ENCODE assay signal across 10 cellular contexts in the genomic region with DNA sequence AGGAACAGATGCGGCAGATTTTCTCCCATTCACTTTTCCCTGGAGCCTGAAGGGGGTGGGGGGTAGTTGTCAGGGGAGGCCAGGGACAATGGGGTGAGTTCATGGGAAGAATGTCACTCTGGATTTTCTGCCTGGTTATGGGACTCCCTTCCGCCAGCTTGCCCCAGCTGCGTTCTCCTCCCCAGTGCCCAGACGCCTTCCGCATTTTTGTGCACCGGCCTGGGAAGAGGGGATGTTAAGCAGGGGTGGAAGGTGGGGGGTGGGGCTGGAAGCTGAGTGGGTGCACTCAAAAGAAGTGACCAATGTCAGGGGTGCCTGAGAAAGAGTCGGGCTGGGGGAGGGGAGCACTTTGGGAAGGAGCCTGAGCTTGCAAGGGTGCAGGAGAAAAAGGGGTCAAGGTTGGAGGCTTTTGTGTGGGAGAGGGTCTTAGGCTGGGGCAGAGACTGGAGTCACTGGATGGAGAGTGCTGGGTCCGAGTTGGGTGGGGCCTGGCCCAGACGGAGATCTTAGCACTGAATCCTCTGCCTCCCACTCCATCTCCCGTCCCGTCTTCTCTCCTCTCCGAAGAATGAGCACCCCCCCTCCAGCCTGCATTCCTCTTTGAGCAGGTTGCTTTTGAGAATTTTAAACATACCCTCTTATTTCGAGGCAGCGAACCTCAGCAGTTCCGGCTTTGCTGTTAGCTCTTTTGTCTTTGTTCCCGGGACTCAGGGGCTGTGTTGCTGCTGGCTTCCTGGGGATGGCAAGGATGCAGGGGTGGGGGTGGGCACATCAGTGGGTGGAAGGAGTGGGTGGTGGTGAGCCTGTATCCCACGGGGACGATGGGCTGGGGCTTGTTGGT. TPM values are rescaled to one million over a fixed set of nuclear protein-coding genes. Genes with fewer than 3 reads are reported as not detected.
DNase-seq lines count a peak whose midpoint lies in the region; ATAC-seq and TF ChIP-seq lines count a peak whose summit lies in the region.
"Had no signal": no experiment of that assay in that cellular context is flagged by ENCODE, and none has a peak within 500 bp of the region (broad histone marks: within the 10 kb centered on the region; RNA-seq: fewer than 3 reads in every experiment).

No MANE protein-coding gene starts in this region.

- H3K36me3 ChIP-seq in heart left ventricle (peaks cover 0 to 9% (median 0%) of the 10 kb centered on the region in 9 donors), muscle layer of duodenum (ENCODE audit: control insufficient read depth in 1 of 2, insufficient read depth in 2 of 2, low read length in 2 of 2) (no peaks in the 10 kb centered on the region), aorta (ENCODE audit: control insufficient read depth in 1 of 2, insufficient read depth in 2 of 2, low read length in 1 of 2) (no peaks in the 10 kb centered on the region)

- DNase-seq in heart left ventricle (peak in 3 of 5 donors; percentile 32 to 36 (median 32)), Right ventricle myocardium inferior (ENCODE audit: missing footprints) (no peak), chondrocyte (ENCODE audit: low spot score) (peak; percentile 79), aorta (peak; percentile 66 to 81), G401 (ENCODE audit: low spot score) (no peak), SK-N-DZ (ENCODE audit: low spot score) (no peak)
- no peak for DNase-seq in stimulated activated CD4-positive, alpha-beta T cell treated with anti-CD3 and anti-CD28 coated beads, Interleukin-12 subunit alpha, Interleukin-12 subunit beta, amount 100 ng/mL, for 4 hours
- DNase-seq: AML-193 had no signal

- peak overlapping the region; percentile 100 for H3K4me3 Mint-ChIP-seq in chondrocyte (ENCODE audit: unreplicated experiment)
- H3K4me3 Mint-ChIP-seq: memory B cell had no signal

- H3K4me3 ChIP-seq in heart left ventricle: peak overlapping the region in 9 of 12 donors; percentile 15 to 88 (median 67)
- H3K4me3 ChIP-seq in muscle layer of duodenum (ENCODE audit: low read depth in 1 of 2, low read length in 2 of 2): peak overlapping the region; percentile 65 to 70
- peak overlapping the region; percentile 96 to 99 for H3K4me3 ChIP-seq in aorta (ENCODE audit: low read length in 2 of 2)

- intact Hi-C loops in heart left ventricle (cut with DNase I): loop anchor here in 1 of 10 donors (5.0 kb wide), 1 partner anchor 104 kb away; no protein-coding TSS in a partner anchor
- intact Hi-C loops in Right ventricle myocardium inferior (cut with DNase I): loop anchor here (10.0 kb wide), 1 partner anchor 61 kb away; no protein-coding TSS in a partner anchor
- intact Hi-C loops in aorta (cut with DNase I): loop anchor here (2.0 to 5.0 kb wide), 3 partner anchors 63 to 104 kb away; no protein-coding TSS in a partner anchor

- WGBS in heart left ventricle, 4 donors: 54 to 63% (median 59%) methylated on average over 18 of the region's 18 CpGs
- 7 to 8% methylated on average over 18 of the region's 18 CpGs for WGBS in aorta, 2 donors

- no peak for TF ChIP-seq POLR2A in heart left ventricle (IDR thresholded peaks at IDR 0.05)

- in situ Hi-C loops in G401 (cut with HindIII; ENCODE audit: low sequenced_read_pairs): no loop called here

- peak in 2 of 4 donors; percentile 25 to 45 for ATAC-seq in heart left ventricle
- no peak for ATAC-seq in Right ventricle myocardium inferior
- no peak for ATAC-seq in aorta (ENCODE audit: low FRiP score)

- no peaks in the 10 kb centered on the region for H3K9me3 Mint-ChIP-seq in chondrocyte (ENCODE audit: low read depth)
- H3K9me3 Mint-ChIP-seq: memory B cell had no signal

- peaks cover 0 to 28% (median 0%) of the 10 kb centered on the region in 9 donors for H3K27me3 ChIP-seq in heart left ventricle
- peaks cover 5% of the 10 kb centered on the region for H3K27me3 ChIP-seq in muscle layer of duodenum (ENCODE audit: low read depth, low read length)
- H3K27me3 ChIP-seq in aorta (ENCODE audit: control insufficient read depth in 1 of 2, insufficient read depth in 2 of 2, low read length in 1 of 2): no peaks in the 10 kb centered on the region

- TF ChIP-seq CTCF in heart left ventricle (IDR thresholded peaks at IDR 0.05) (no peak), chondrocyte (IDR thresholded peaks at IDR 0.05) (no peak)

- H3K4me1 Mint-ChIP-seq in chondrocyte (ENCODE audit: low read depth): peaks cover 62% of the 10 kb centered on the region

- peaks cover 26% of the 10 kb centered on the region for H3K36me3 Mint-ChIP-seq in chondrocyte (ENCODE audit: low read depth)

- H3K4me1 ChIP-seq in heart left ventricle: peaks cover 0 to 58% (median 27%) of the 10 kb centered on the region in 12 donors
- H3K4me1 ChIP-seq in muscle layer of duodenum (ENCODE audit: control insufficient read depth in 1 of 2, insufficient read depth in 2 of 2, low read length in 2 of 2): peaks cover 0 to 23% of the 10 kb centered on the region in 2 donors
- H3K4me1 ChIP-seq in aorta (ENCODE audit: control insufficient read depth in 1 of 2, insufficient read depth in 2 of 2, low read length in 2 of 2): no peaks in the 10 kb centered on the region

- H3K9me3 ChIP-seq in heart left ventricle: no peaks in the 10 kb centered on the region
- no peaks in the 10 kb centered on the region for H3K9me3 ChIP-seq in muscle layer of duodenum (ENCODE audit: control insufficient read depth in 1 of 2, low read length in 2 of 2)
- no peaks in the 10 kb centered on the region for H3K9me3 ChIP-seq in aorta (ENCODE audit: control insufficient read depth, low read length)

- H3K27ac ChIP-seq in heart left ventricle: peak overlapping the region in 8 of 12 donors; percentile 3 to 66 (median 49)
- peak overlapping the region; percentile 76 for H3K27ac ChIP-seq in muscle layer of duodenum (ENCODE audit: low read length)
- H3K27ac ChIP-seq in aorta (ENCODE audit: low read depth in 1 of 2, low read length in 2 of 2): peak overlapping the region; percentile 85 to 93

- H3K27me3 Mint-ChIP-seq in chondrocyte (ENCODE audit: low read depth): no peaks in the 10 kb centered on the region

- H3K27ac Mint-ChIP-seq in chondrocyte (ENCODE audit: unreplicated experiment): peak overlapping the region; percentile 96
- H3K27ac Mint-ChIP-seq: memory B cell had no signal

RNA-seq across cellular contexts. Expression of gene IGFBP2, which starts 2.7 kb away (rescaled TPM):
- total RNA-seq in heart left ventricle: 100 to 1,000 TPM in 6 of 9 donors, 10 to 100 TPM in 3; 57.2 to 326 (median 113) TPM
- polyA plus RNA-seq in heart left ventricle: 100 to 1,000 TPM in 1 of 2 donors, 10 to 100 TPM in 1; 90.7 to 172 TPM
- 60.1 TPM for total RNA-seq in Right ventricle myocardium inferior
- total RNA-seq in chondrocyte: 1,045 to 1,857 TPM (median 1,848 TPM) in 3 replicates
- total RNA-seq in aorta: 100 to 1,000 TPM; 657 to 663 TPM
- polyA plus RNA-seq in aorta: 1,000 to 10,000 TPM in 1 of 2 donors, 100 to 1,000 TPM in 1; 869 to 1,436 TPM
- 134 and 159 TPM in 2 replicates for total RNA-seq in G401 (2014; rRNA removed; shearing (Covaris generic))
- polyA plus RNA-seq in SK-N-DZ (2014; cell fraction: cytosol; rRNA removed): 208 and 228 TPM in 2 replicates
- 86.9 and 130 TPM in 2 replicates for polyA plus RNA-seq in SK-N-DZ (2014; cell fraction: nucleus; rRNA removed)

RNA-seq across cellular contexts. Expression of gene IGFBP5, which starts 59.4 kb away (rescaled TPM):
- total RNA-seq in heart left ventricle: 100 to 1,000 TPM in 8 of 9 donors, 10 to 100 TPM in 1; 83.1 to 441 (median 157) TPM
- polyA plus RNA-seq in heart left ventricle: 100 to 1,000 TPM in 1 of 2 donors, 10 to 100 TPM in 1; 58.2 to 108 TPM
- 156 TPM for total RNA-seq in Right ventricle myocardium inferior
- 403 to 502 TPM (median 500 TPM) in 3 replicates for total RNA-seq in chondrocyte
- 1,000 to 10,000 TPM in 1 of 2 donors, 100 to 1,000 TPM in 1; 808 to 1,222 TPM for total RNA-seq in aorta
- 100 to 1,000 TPM; 123 to 385 TPM for polyA plus RNA-seq in aorta
- total RNA-seq in G401 (2014; rRNA removed; shearing (Covaris generic)): 0.24 TPM in 1 of 2 replicates, not detected in the other
- 9.5 and 10.0 TPM in 2 replicates for polyA plus RNA-seq in SK-N-DZ (2014; cell fraction: cytosol; rRNA removed)
- polyA plus RNA-seq in SK-N-DZ (2014; cell fraction: nucleus; rRNA removed): 5.3 and 7.3 TPM in 2 replicates

Comparison
In these comparisons a context has a peak if more than half of its experiments do, and no peak if none do; other contexts are left out.
1. DNase-seq: peak in heart left ventricle (3 of 5), chondrocyte (single experiment) and aorta (2 of 2); none in Right ventricle myocardium inferior (single experiment), stimulated activated CD4-positive, alpha-beta T cell treated with anti-CD3 and anti-CD28 coated beads, Interleukin-12 subunit alpha, Interleukin-12 subunit beta, amount 100 ng/mL, for 4 hours (single experiment), G401 (single experiment) and SK-N-DZ (single experiment).
2. RNA of gene IGFBP5, which starts 59.4 kb away (total RNA-seq): 808 to 1,222 TPM in aorta, 403 to 502 TPM in chondrocyte, 83.1 to 441 TPM in heart left ventricle and 156 TPM in Right ventricle myocardium inferior (single experiment); 0.24 TPM in G401; every median in the first group is over 10 times any median in the second.
3. Peak in every context shown above with its lines, with median percentiles within 50 percentile points of each other: H3K27ac ChIP-seq and H3K4me3 ChIP-seq.